Comparison of ENCODE assay signal across 7 cellular contexts in the genomic region with DNA sequence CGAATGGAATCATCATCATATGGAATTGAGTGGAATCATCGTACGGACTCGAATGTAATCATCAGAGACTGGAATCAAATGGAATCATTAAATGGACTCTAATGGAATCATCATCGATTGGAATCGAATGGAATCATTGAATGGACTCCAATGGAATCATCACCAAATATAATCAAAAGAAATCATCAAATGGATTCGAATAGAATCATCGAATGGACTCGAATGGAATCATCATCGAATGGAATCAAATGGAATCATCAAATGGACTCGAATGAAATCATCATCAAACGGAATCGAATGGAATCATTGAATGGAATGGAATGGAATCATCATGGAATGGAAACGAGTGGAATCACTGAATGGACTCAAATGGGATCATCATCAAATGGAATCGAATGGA.
A peak's percentile ranks its signal among the peaks of the same experiment; 100 is the strongest.
DNase-seq lines count a peak whose midpoint lies in the region; ATAC-seq and TF ChIP-seq lines count a peak whose summit lies in the region.
"Not testable (repeated sequence)": the region's sequence is repeated elsewhere in the genome, so short reads cannot be mapped to it uniquely, and the experiment has no call there.

No MANE protein-coding gene starts in this region.

- CTCF ChIA-PET in activated CD4-positive, alpha-beta T cell treated with anti-CD3 and anti-CD28 coated beads, Interleukin-2, amount 10 ng/mL, durations not matched to agents 7 days and 5 days (lab: Charles Lee): not testable (repeated sequence)

- not testable (repeated sequence) for H3K27ac ChIP-seq in lower lobe of right lung, psoas muscle

- peaks cover 14% of the 10 kb centered on the region for H3K9me3 Mint-ChIP-seq in activated CD4-positive, alpha-beta T cell treated with anti-CD3 and anti-CD28 coated beads, Interleukin-2, amount 10 ng/mL, durations not matched to agents 7 days and 5 days

- H3K9me3 ChIP-seq in lower lobe of right lung (peaks cover 15% of the 10 kb centered on the region), psoas muscle (peaks cover 17% of the 10 kb centered on the region)

- not testable (repeated sequence) for H3K36me3 Mint-ChIP-seq in activated CD4-positive, alpha-beta T cell treated with anti-CD3 and anti-CD28 coated beads, Interleukin-2, amount 10 ng/mL, durations not matched to agents 7 days and 5 days (ENCODE audit: low read depth)

- POLR2A ChIA-PET in activated CD4-positive, alpha-beta T cell treated with anti-CD3 and anti-CD28 coated beads, Interleukin-2, amount 10 ng/mL, durations not matched to agents 7 days and 5 days (lab: Charles Lee): not testable (repeated sequence)

- H3K27me3 Mint-ChIP-seq in activated CD4-positive, alpha-beta T cell treated with anti-CD3 and anti-CD28 coated beads, Interleukin-2, amount 10 ng/mL, durations not matched to agents 7 days and 5 days: not testable (repeated sequence)

- H3K27ac Mint-ChIP-seq in activated CD4-positive, alpha-beta T cell treated with anti-CD3 and anti-CD28 coated beads, Interleukin-2, amount 10 ng/mL, durations not matched to agents 7 days and 5 days: not testable (repeated sequence)

- peak; percentile 1 for ATAC-seq in HG03378 (IDR thresholded peaks at IDR 0.05; ENCODE audit: unreplicated experiment)
- peak; percentile 2 for ATAC-seq in esophagus mucosa
- ATAC-seq in lower lobe of right lung: peak; percentile 0 to 1
- peak; percentile 2 to 6 (median 2) for ATAC-seq in psoas muscle

- not testable (repeated sequence) for H3K4me3 Mint-ChIP-seq in activated CD4-positive, alpha-beta T cell treated with anti-CD3 and anti-CD28 coated beads, Interleukin-2, amount 10 ng/mL, durations not matched to agents 7 days and 5 days

- not testable (repeated sequence) for H3K4me1 Mint-ChIP-seq in activated CD4-positive, alpha-beta T cell treated with anti-CD3 and anti-CD28 coated beads, Interleukin-2, amount 10 ng/mL, durations not matched to agents 7 days and 5 days

- intact Hi-C loops in lower lobe of right lung (cut with DNase I); psoas muscle (cut with DNase I): not testable (repeated sequence)

- H3K27me3 ChIP-seq in lower lobe of right lung (ENCODE audit: low read depth); psoas muscle (ENCODE audit: insufficient read depth in 3 of 3, low read length in 2 of 3): not testable (repeated sequence)

- peak; percentile 93 for DNase-seq in activated CD4-positive, alpha-beta T cell treated with anti-CD3 and anti-CD28 coated beads, Interleukin-2, amount 10 ng/mL, durations not matched to agents 7 days and 5 days
- DNase-seq in activated gamma-delta T cell treated with Interleukin-2 at 50 U/mL for 16 hours: peak; percentile 64
- peak; percentile 15 for DNase-seq in lower lobe of right lung
- DNase-seq in psoas muscle: peak in 1 of 2 donors; percentile 23
- DNase-seq in stimulated activated CD8-positive, alpha-beta memory T cell treated with anti-CD3 and anti-CD28 coated beads, Interleukin-7, amount 100 ng/mL, for 1 hour (ENCODE audit: low read depth in 2 of 2): peak; percentile 37 to 58

- not testable (repeated sequence) for H3K4me3 ChIP-seq in lower lobe of right lung, psoas muscle

- WGBS in psoas muscle, 3 donors: 62 to 66% (median 66%) methylated on average over 15 of the region's 15 CpGs

- TF ChIP-seq CTCF in lower lobe of right lung (IDR thresholded peaks at IDR 0.05); psoas muscle (IDR thresholded peaks at IDR 0.05): not testable (repeated sequence)

- not testable (repeated sequence) for H3K4me1 ChIP-seq in lower lobe of right lung, psoas muscle

- H3K36me3 ChIP-seq in lower lobe of right lung; psoas muscle (ENCODE audit: insufficient read depth in 1 of 2, low read depth in 1 of 2): not testable (repeated sequence)
